8 cellular contexts compared by ENCODE assay signal in genomic region chr20:3846740-3847418, GRCh38. TPM values are rescaled to one million over a fixed set of nuclear protein-coding genes. Genes with fewer than 3 reads are reported as not detected.
DNase-seq lines count a peak whose midpoint lies in the region; ATAC-seq, FAIRE-seq and TF ChIP-seq lines count a peak whose summit lies in the region.

TSS of gene MAVS (plus strand) at chr20:3846834. CDS start at chr20:3854625, 7,791 bp downstream.

- H3K36me3 ChIP-seq in pancreas (no peaks in the 10 kb centered on the region), thymus (ENCODE audit: control insufficient read depth, insufficient read depth) (no peaks in the 10 kb centered on the region)

- no peak for FAIRE-seq in pancreas (lab: Jason Lieb, UNC)

- 0% methylated on average over 60 to 72 of the region's 72 CpGs for WGBS in pancreas, 2 donors
- WGBS in thymus = under 1% methylated on average over 72 of the region's 72 CpGs

- no peaks in the 10 kb centered on the region for H3K9me3 Mint-ChIP-seq in HFFc6
- H3K9me3 Mint-ChIP-seq in activated naive CD8-positive, alpha-beta T cell treated with anti-CD3 and anti-CD28 coated beads, Interleukin-2, amount 10 ng/mL, durations not matched to agents 7 days and 5 days = no peaks in the 10 kb centered on the region

- POLR2A ChIA-PET in GM10248 (lab: Yijun Ruan, JAX) = no interaction called here
- POLR2A ChIA-PET in activated naive CD8-positive, alpha-beta T cell treated with anti-CD3 and anti-CD28 coated beads, Interleukin-2, amount 10 ng/mL, durations not matched to agents 7 days and 5 days (lab: Charles Lee) = interaction anchor here (0.9 to 1.0 kb wide), 2 partner anchors 27 to 60 kb away, joined by 3 to 4 read pairs; partner anchors contain the start of genes AP5S1 and CENPB

- H3K4me3 Mint-ChIP-seq in HFFc6 = peak within 1 kb of the TSS; percentile 98
- peak within 1 kb of the TSS; percentile 89 for H3K4me3 Mint-ChIP-seq in activated naive CD8-positive, alpha-beta T cell treated with anti-CD3 and anti-CD28 coated beads, Interleukin-2, amount 10 ng/mL, durations not matched to agents 7 days and 5 days

- intact Hi-C loops in head of caudate nucleus (cut with DNase I) (no loop called here), pancreas (cut with DNase I) (no loop called here)

- peak within 1 kb of the TSS; percentile 85 for H3K27ac Mint-ChIP-seq in HFFc6
- peak within 1 kb of the TSS; percentile 89 for H3K27ac Mint-ChIP-seq in activated naive CD8-positive, alpha-beta T cell treated with anti-CD3 and anti-CD28 coated beads, Interleukin-2, amount 10 ng/mL, durations not matched to agents 7 days and 5 days

- DNase-seq in GM10248 (ENCODE audit: extremely low spot score) = peak; percentile 95
- DNase-seq in HFFc6 = peak; percentile 60
- DNase-seq in NCI-H1048 (lab: John Stamatoyannopoulos, UW) = peak; percentile 72
- DNase-seq in SW 1271 (lab: John Stamatoyannopoulos, UW) = peak; percentile 52 to 78
- DNase-seq in activated naive CD8-positive, alpha-beta T cell treated with anti-CD3 and anti-CD28 coated beads, Interleukin-2, amount 10 ng/mL, durations not matched to agents 7 days and 5 days = peak; percentile 92
- peak; percentile 69 to 96 (median 91) for DNase-seq in head of caudate nucleus
- DNase-seq in pancreas = peak; percentile 84 to 96 (median 90)

- peaks cover 40% of the 10 kb centered on the region for H3K4me1 Mint-ChIP-seq in HFFc6 (ENCODE audit: low read depth)
- peaks cover 22% of the 10 kb centered on the region for H3K4me1 Mint-ChIP-seq in activated naive CD8-positive, alpha-beta T cell treated with anti-CD3 and anti-CD28 coated beads, Interleukin-2, amount 10 ng/mL, durations not matched to agents 7 days and 5 days

- ATAC-seq in activated naive CD8-positive, alpha-beta T cell treated with anti-CD3 and anti-CD28 coated beads, Interleukin-2, amount 10 ng/mL, durations not matched to agents 7 days and 5 days (ENCODE audit: low read depth) = peak; percentile 96
- peak; percentile 97 to 99 (median 98) for ATAC-seq in pancreas

- TF ChIP-seq CTCF in GM10248 (IDR thresholded peaks at IDR 0.05; ENCODE audit: control extremely low read depth, extremely low read depth, low read depth, missing control alignments) (peak; percentile 21), HFFc6 (IDR thresholded peaks at IDR 0.05) (peak; percentile 30; the same call in 1 of the 2 replicates), pancreas (IDR thresholded peaks at IDR 0.05) (no peak)

- H3K4me1 ChIP-seq in pancreas = peaks cover 0 to 3% (median 0%) of the 10 kb centered on the region in 3 donors
- peaks cover 7% of the 10 kb centered on the region for H3K4me1 ChIP-seq in thymus (ENCODE audit: control insufficient read depth, insufficient read depth, low read length)

- H3K36me3 Mint-ChIP-seq in HFFc6 (ENCODE audit: low read depth) = peaks cover 6% of the 10 kb centered on the region; the same call in 1 of the 2 replicates
- H3K36me3 Mint-ChIP-seq in activated naive CD8-positive, alpha-beta T cell treated with anti-CD3 and anti-CD28 coated beads, Interleukin-2, amount 10 ng/mL, durations not matched to agents 7 days and 5 days = peaks cover 5% of the 10 kb centered on the region

- no peaks in the 10 kb centered on the region for H3K27me3 Mint-ChIP-seq in HFFc6 (ENCODE audit: insufficient read depth)
- no peaks in the 10 kb centered on the region for H3K27me3 Mint-ChIP-seq in activated naive CD8-positive, alpha-beta T cell treated with anti-CD3 and anti-CD28 coated beads, Interleukin-2, amount 10 ng/mL, durations not matched to agents 7 days and 5 days

- H3K4me3 ChIP-seq in pancreas (peak within 1 kb of the TSS; percentile 76 to 99 (median 90)), thymus (ENCODE audit: low read length) (peak within 1 kb of the TSS; percentile 75)

- H3K27me3 ChIP-seq in pancreas = no peaks in the 10 kb centered on the region
- no peaks in the 10 kb centered on the region for H3K27me3 ChIP-seq in thymus (ENCODE audit: control insufficient read depth, insufficient read depth)

- no peaks in the 10 kb centered on the region for H3K9me3 ChIP-seq in pancreas
- H3K9me3 ChIP-seq in thymus (ENCODE audit: control insufficient read depth) = no peaks in the 10 kb centered on the region

- H3K27ac ChIP-seq in pancreas (peak within 1 kb of the TSS; percentile 88 to 97 (median 90)), thymus (ENCODE audit: low read depth) (peak within 1 kb of the TSS; percentile 83)

- CTCF ChIA-PET in GM10248 (lab: Yijun Ruan, JAX) = interaction anchor here (0.8 kb wide), 1 partner anchor 25 kb away, joined by 3 read pairs; no protein-coding TSS in a partner anchor

RNA-seq across cellular contexts. Expression of gene MAVS, which starts in this region (rescaled TPM):
- 10 to 100 TPM; 38.8 to 44.8 (median 40.6) TPM for total RNA-seq in HFFc6 (2021; fragmentation: NEBNext Ultra II Directional; extraction: Animal tissue kit (Norgen Biotek cat#: 25700))
- 10 to 100 TPM; 36.3 to 36.8 TPM for total RNA-seq in activated naive CD8-positive, alpha-beta T cell treated with anti-CD3 and anti-CD28 coated beads, Interleukin-2, amount 10 ng/mL, durations not matched to agents 7 days and 5 days
- total RNA-seq in pancreas = 10 to 100 TPM; 17.2 to 25.1 (median 21.6) TPM
- polyA plus RNA-seq in pancreas (10 to 100 TPM in 1 of 2 donors, 1 to 10 TPM in 1; 9.5 to 20.5 TPM), thymus (18.8 TPM)

Comparison
In these comparisons a context has a peak if more than half of its experiments do, and no peak if none do; other contexts are left out.
1. Peak in every context shown above with its lines: DNase-seq, ATAC-seq, H3K4me3 ChIP-seq and H3K27ac ChIP-seq.
2. CTCF ChIP-seq: peak in GM10248 (single experiment) and HFFc6 (single experiment); none in pancreas (0 of 4).